In the genomic region with DNA sequence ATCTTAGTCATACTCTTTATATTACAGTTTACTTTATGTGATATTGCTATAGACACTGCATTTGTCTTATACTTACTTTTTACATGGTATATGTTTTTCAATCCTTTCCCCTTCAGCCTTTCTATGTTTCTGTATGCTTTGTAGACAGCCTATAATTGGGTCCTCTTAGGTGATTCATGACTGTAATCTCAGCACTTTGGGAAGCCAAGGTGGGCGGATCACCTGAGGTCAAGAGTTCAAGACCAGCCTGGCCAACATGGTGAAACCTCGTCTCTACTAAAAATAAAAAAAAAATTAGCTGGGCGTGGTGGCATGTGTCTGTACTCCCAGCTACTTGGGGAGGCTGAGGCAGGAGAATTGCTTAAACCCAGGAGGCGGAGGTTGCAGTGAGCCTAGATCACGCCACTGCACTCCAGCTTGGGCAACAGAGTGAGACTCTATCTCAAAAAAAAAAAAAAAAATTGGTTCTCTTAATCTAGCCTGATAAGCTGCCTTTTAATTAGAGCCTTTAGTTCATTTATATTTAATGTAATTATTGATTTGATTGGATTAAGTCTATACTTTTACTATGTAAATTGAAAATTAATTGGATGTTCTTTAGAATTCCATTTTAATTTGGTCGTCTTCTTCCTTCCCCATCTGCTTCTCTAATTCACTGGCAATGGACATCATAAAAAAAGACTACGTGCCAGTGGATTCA, we compare ENCODE assay signal across 1 cellular context. TPM values are rescaled to one million over a fixed set of nuclear protein-coding genes. Genes with fewer than 3 reads are reported as not detected.
"Had no signal": no experiment of that assay in that cellular context is flagged by ENCODE, and none has a peak within 500 bp of the region (broad histone marks: within the 10 kb centered on the region; RNA-seq: fewer than 3 reads in every experiment).

No MANE protein-coding gene starts in this region.

RNA-seq across cellular contexts. Expression of gene BACE1, which starts 51.3 kb away (rescaled TPM):
- total RNA-seq: activated B cell treated with CpG ODN at 0.5 μM for 24 hours had no signal
